Comparison of ENCODE assay signal across 10 cellular contexts in genomic region chr15:67083135-67083766, GRCh38. TPM values are rescaled to one million over a fixed set of nuclear protein-coding genes. Genes with fewer than 3 reads are reported as not detected.
DNase-seq lines count a peak whose midpoint lies in the region; ATAC-seq and TF ChIP-seq lines count a peak whose summit lies in the region.
"Had no signal": no experiment of that assay in that cellular context is flagged by ENCODE, and none has a peak within 500 bp of the region (broad histone marks: within the 10 kb centered on the region; RNA-seq: fewer than 3 reads in every experiment).

No MANE protein-coding gene starts in this region.

- in situ Hi-C loops in Panc1 (cut with HindIII; ENCODE audit: low pct_unique_long_range_greater_than_20kb, low sequenced_read_pairs): no loop called here

- no peaks in the 10 kb centered on the region for H3K27me3 ChIP-seq in Panc1 (ENCODE audit: control insufficient read depth, insufficient read depth, low read length)
- no peaks in the 10 kb centered on the region for H3K27me3 ChIP-seq in colonic mucosa
- H3K27me3 ChIP-seq in psoas muscle (ENCODE audit: insufficient read depth in 3 of 3, low read length in 2 of 3): no peaks in the 10 kb centered on the region

- peak overlapping the region; percentile 100 for H3K27ac ChIP-seq in Panc1 (ENCODE audit: low read length)
- H3K27ac ChIP-seq in colonic mucosa: peak overlapping the region; percentile 60
- peak overlapping the region; percentile 84 for H3K27ac ChIP-seq in psoas muscle

- H3K36me3 ChIP-seq in Panc1 (ENCODE audit: control insufficient read depth, insufficient read depth, low read length): peaks cover 9% of the 10 kb centered on the region; the same call in 1 of the 2 replicates
- no peaks in the 10 kb centered on the region for H3K36me3 ChIP-seq in colonic mucosa
- peaks cover 0 to 7% of the 10 kb centered on the region in 2 donors for H3K36me3 ChIP-seq in psoas muscle (ENCODE audit: insufficient read depth in 1 of 2, low read depth in 1 of 2)

- WGBS in psoas muscle, 3 donors: 56 to 81% (median 64%) methylated on average over 12 of the region's 12 CpGs

- DNase-seq in Panc1 (ENCODE audit: low read depth, low spot score) (no peak), colonic mucosa (no peak), psoas muscle (no peak), NCI-H524 (lab: John Stamatoyannopoulos, UW) (no peak)
- no peak for DNase-seq in activated effector memory CD4-positive, alpha-beta T cell treated with anti-CD3 and anti-CD28 coated beads, Interleukin-2, amount 50 U/mL, for 16 hours
- DNase-seq in stimulated activated CD4-positive, alpha-beta T cell treated with anti-CD3 and anti-CD28 coated beads, Interleukin-4, amount 100 ng/mL, for 4 hours: no peak
- DNase-seq: amygdala, NCI-H187 treated with DMSO at 0.1 percent for 48 hours had no signal

- TSS peak; percentile 7 for BruUV-seq in Panc1 (replicated peaks; lab: Mats Ljungman, UMichigan)

- intact Hi-C loops in Panc1 (cut with micrococcal nuclease; ENCODE audit: unreplicated experiment): no loop called here
- intact Hi-C loops in colonic mucosa (cut with DNase I): no loop called here
- intact Hi-C loops in psoas muscle (cut with DNase I): loop anchor here (5.0 kb wide), 2 partner anchors 44 to 84 kb away; no protein-coding TSS in a partner anchor

- no peaks in the 10 kb centered on the region for H3K9me3 ChIP-seq in Panc1 (ENCODE audit: control insufficient read depth, insufficient read depth, low read depth, low read length)
- no peaks in the 10 kb centered on the region for H3K9me3 ChIP-seq in colonic mucosa
- H3K9me3 ChIP-seq in psoas muscle: no peaks in the 10 kb centered on the region

- H3K9ac ChIP-seq in colonic mucosa (ENCODE audit: low read depth in 2 of 2, low read length in 2 of 2): no peak overlapping the region

- H3K4me1 ChIP-seq in Panc1 (ENCODE audit: control insufficient read depth, insufficient read depth, low read length) (peaks cover 100% of the 10 kb centered on the region), colonic mucosa (peaks cover 39% of the 10 kb centered on the region), psoas muscle (peaks cover 94% of the 10 kb centered on the region)

- CTCF ChIA-PET in Panc1 (lab: Charles Lee): no interaction called here

- ATAC-seq in Panc1: no peak
- ATAC-seq in psoas muscle: no peak
- ATAC-seq in GM21576 (IDR thresholded peaks at IDR 0.05; ENCODE audit: unreplicated experiment): no peak

- POLR2A ChIA-PET in Panc1 (lab: Charles Lee): interaction anchor here (0.6 to 0.7 kb wide), 2 partner anchors 13 to 1063 kb away, joined by 3 read pairs; no protein-coding TSS in a partner anchor

- TF ChIP-seq CTCF in GM12872 (IDR thresholded peaks at IDR 0.05; ENCODE audit: insufficient read depth, low read depth, low read length): 0 out of 3 replicates have a peak, but pooled peaks have one; percentile 5
- no peak for TF ChIP-seq CTCF in Panc1 (IDR thresholded peaks at IDR 0.05)
- TF ChIP-seq CTCF in colonic mucosa (IDR thresholded peaks at IDR 0.05): no peak
- no peak for TF ChIP-seq CTCF in psoas muscle (IDR thresholded peaks at IDR 0.05)

- H3K4me3 ChIP-seq in Panc1 (ENCODE audit: low read depth in 2 of 2, low read length in 2 of 2): peak overlapping the region in 1 of 2 experiments; percentile 20; a peak in 1 of 4 replicates
- H3K4me3 ChIP-seq in colonic mucosa: no peak overlapping the region
- peak overlapping the region; percentile 3 for H3K4me3 ChIP-seq in psoas muscle

RNA-seq across cellular contexts. Expression of gene SMAD3, which starts 17.8 kb away (rescaled TPM):
- 394 TPM for total RNA-seq in Panc1 (2021; ENCODE audit: unreplicated experiment)
- polyA plus RNA-seq in Panc1 (2012; ENCODE audit: insufficient read length): 255 TPM
- 10 to 100 TPM; 38.6 to 62.1 TPM for total RNA-seq in colonic mucosa
- 10 to 100 TPM; 25.7 to 47.6 (median 44.0) TPM for total RNA-seq in psoas muscle
- 10 to 100 TPM in 2 of 3 donors, 1 to 10 TPM in 1; 2.9 to 29.3 (median 20.3) TPM for polyA plus RNA-seq in psoas muscle

Comparison
In these comparisons a context has a peak if more than half of its experiments do, and no peak if none do; other contexts are left out.
1. intact Hi-C loops: an anchor here in psoas muscle (5.0 kb wide); none called in Panc1 and colonic mucosa.